ENCODE assay signal across 9 cellular contexts in genomic region chr4:122827899-122828601, GRCh38. TPM values are rescaled to one million over a fixed set of nuclear protein-coding genes. Genes with fewer than 3 reads are reported as not detected.
A peak's percentile ranks its signal among the peaks of the same experiment; 100 is the strongest.
DNase-seq lines count a peak whose midpoint lies in the region; TF ChIP-seq lines count a peak whose summit lies in the region.
"Had no signal": no experiment of that assay in that cellular context is flagged by ENCODE, and none has a peak within 500 bp of the region (broad histone marks: within the 10 kb centered on the region; RNA-seq: fewer than 3 reads in every experiment).

No MANE protein-coding gene starts in this region.

- H3K36me3 ChIP-seq in HEK293 (ENCODE audit: control insufficient read depth in 2 of 2, insufficient read depth in 1 of 2, low read length in 2 of 2) (no peaks in the 10 kb centered on the region), neural cell (ENCODE audit: insufficient read depth, low read length) (no peaks in the 10 kb centered on the region)

- H3K9ac ChIP-seq in neural cell (ENCODE audit: low read length), result peak overlapping the region; percentile 65

- CTCF ChIA-PET in HEK293 (lab: Yijun Ruan, JAX), result interaction anchor here (0.6 to 0.7 kb wide), 2 partner anchors 10 to 86 kb away, joined by 3 to 4 read pairs; no protein-coding TSS in a partner anchor

- peak overlapping the region; percentile 81 for H2AFZ ChIP-seq in neural cell (ENCODE audit: low read depth, low read length)

- no peaks in the 10 kb centered on the region for H3K27me3 ChIP-seq in neural cell (ENCODE audit: insufficient read depth, low read depth, low read length)

- H3K4me3 ChIP-seq in HEK293 (ENCODE audit: low read depth, low read length), result peak overlapping the region; percentile 72
- H3K4me3 ChIP-seq in NB4 (ENCODE audit: low read depth, low read length), result no peak overlapping the region
- H3K4me3 ChIP-seq in fibroblast of mammary gland (ENCODE audit: control insufficient read depth, low read depth, low read length), result peak overlapping the region; percentile 80
- H3K4me3 ChIP-seq in neural cell (ENCODE audit: low read length), result peak overlapping the region; percentile 89

- H3F3A ChIP-seq in neural cell (ENCODE audit: insufficient read depth, low read length, poor library complexity, severe bottlenecking), result no peaks in the 10 kb centered on the region

- no peak for TF ChIP-seq CTCF in HEK293 (tag by site-specific recombination; IDR thresholded peaks at IDR 0.05)
- TF ChIP-seq CTCF in NB4 (IDR thresholded peaks at IDR 0.05; ENCODE audit: low read depth, low read length), result no peak
- TF ChIP-seq CTCF in fibroblast of mammary gland (conservative IDR thresholded peaks at IDR 0.05; ENCODE audit: control insufficient read depth, insufficient read depth, low read depth, low read length), result peak; percentile 33
- peak; percentile 57 for TF ChIP-seq CTCF in neural cell (IDR thresholded peaks at IDR 0.05; ENCODE audit: poor library complexity, severe bottlenecking)

- no peaks in the 10 kb centered on the region for H4K20me1 ChIP-seq in neural cell (ENCODE audit: insufficient read depth)

- peaks cover 46% of the 10 kb centered on the region for H3K79me2 ChIP-seq in neural cell (replicated peaks; ENCODE audit: insufficient read depth, low read length)

- no peak for TF ChIP-seq EP300 in neural cell (conservative IDR thresholded peaks at IDR 0.05; ENCODE audit: poor library complexity, severe bottlenecking)

- POLR2A ChIA-PET in HEK293 (lab: Yijun Ruan, JAX), result no interaction called here

- H3K4me2 ChIP-seq in neural cell (ENCODE audit: low read length), result peak overlapping the region; percentile 21

- no peaks in the 10 kb centered on the region for H3K4me1 ChIP-seq in HEK293 (ENCODE audit: control insufficient read depth, insufficient read depth, low read length)

- no peaks in the 10 kb centered on the region for H3K9me3 ChIP-seq in HEK293 (ENCODE audit: control insufficient read depth, insufficient read depth, low read depth, low read length)
- no peaks in the 10 kb centered on the region for H3K9me3 ChIP-seq in neural cell (ENCODE audit: low read length)

- DNase-seq in NCI-H748 (lab: John Stamatoyannopoulos, UW; ENCODE audit: unreplicated experiment), result peak; percentile 48
- no peak for DNase-seq in NCI-H748 treated with DMSO at 0.1 percent for 48 hours (lab: John Stamatoyannopoulos, UW)
- peak; percentile 19 for DNase-seq in NB4 (ENCODE audit: low read depth)
- DNase-seq in activated CD4-positive, alpha-beta T cell treated with anti-CD3 and anti-CD28 coated beads, Interleukin-2, amount 50 U/mL, for 48 hours, result peak; percentile 31 to 41
- peak; percentile 72 for DNase-seq in fibroblast of mammary gland (ENCODE audit: low read depth)
- no peak for DNase-seq in cerebellum (ENCODE audit: low spot score)
- DNase-seq: DND-41 had no signal

- no peak for TF ChIP-seq POLR2A in NB4 (IDR thresholded peaks at IDR 0.05; ENCODE audit: extremely low read depth, insufficient read length)

- TF ChIP-seq RAD21 in neural cell (conservative IDR thresholded peaks at IDR 0.05), result no peak

- no peaks in the 10 kb centered on the region for H3K9me2 ChIP-seq in neural cell (ENCODE audit: insufficient read depth, low read length)

- H3K27ac ChIP-seq in HEK293 (ENCODE audit: extremely low read depth, low read depth, low read length) (no peak overlapping the region; the same call in 1 of the 2 replicates), neural cell (ENCODE audit: low read length) (peak overlapping the region; percentile 29)

TF ChIP-seq in HEK293, 187 proteins besides CTCF, POLR2A, EP300 and RAD21:
- no peak for TF ChIP-seq ZNF274 (IDR thresholded peaks at IDR 0.05; ENCODE audit: low read length)
- TF ChIP-seq ZNF274 (tag by site-specific recombination; IDR thresholded peaks at IDR 0.05; ENCODE audit: borderline replicate concordance), result no peak
- 0 out of 2 replicates have a peak, but pooled peaks have one; percentile 20 for TF ChIP-seq ZBTB48 (tag by site-specific recombination; IDR thresholded peaks at IDR 0.05)
- 0 out of 2 replicates have a peak, but pooled peaks have one; percentile 11 for TF ChIP-seq ZBTB6 (tag by site-specific recombination; IDR thresholded peaks at IDR 0.05)
- peak; percentile 19; the same call in 1 of the 2 replicates for TF ChIP-seq MZF1 (tag by site-specific recombination; IDR thresholded peaks at IDR 0.05; ENCODE audit: borderline replicate concordance)
- 0 out of 2 replicates have a peak, but pooled peaks have one; percentile 12 for TF ChIP-seq ZNF335 (tag by site-specific recombination; conservative IDR thresholded peaks at IDR 0.05)

TF ChIP-seq in neural cell, 6 proteins besides CTCF, POLR2A, EP300 and RAD21:
- TF ChIP-seq REST (IDR thresholded peaks at IDR 0.05; ENCODE audit: borderline replicate concordance) (no peak), TAF1 (IDR thresholded peaks at IDR 0.05; ENCODE audit: low read depth) (peak; percentile 15), SMC3 (conservative IDR thresholded peaks at IDR 0.05; ENCODE audit: poor library complexity) (no peak), EZH2 (IDR thresholded peaks at IDR 0.05; ENCODE audit: borderline replicate concordance, insufficient read depth, low read length, poor library complexity, severe bottlenecking) (no peak), POLR2AphosphoS5 (IDR thresholded peaks at IDR 0.05) (peak; percentile 23), MXI1 (conservative IDR thresholded peaks at IDR 0.05; ENCODE audit: poor library complexity, severe bottlenecking) (peak; percentile 41)

RNA-seq across cellular contexts. Expression of gene FGF2, which starts 1.4 kb away (rescaled TPM):
- 5.2 and 5.8 TPM in 2 replicates for polyA plus RNA-seq in neural cell
- polyA minus RNA-seq in neural cell, result 12.4 and 13.8 TPM in 2 replicates
- 12.1 TPM for total RNA-seq in cerebellum

Comparison
In these comparisons a context has a peak if more than half of its experiments do, and no peak if none do; other contexts are left out.
1. DNase-seq: peak in NCI-H748 (single experiment), NB4 (single experiment), activated CD4-positive, alpha-beta T cell treated with anti-CD3 and anti-CD28 coated beads, Interleukin-2, amount 50 U/mL, for 48 hours (2 of 2) and fibroblast of mammary gland (single experiment); none in NCI-H748 treated with DMSO at 0.1 percent for 48 hours (single experiment) and cerebellum (single experiment).
2. CTCF ChIP-seq: peak in fibroblast of mammary gland (single experiment) and neural cell (single experiment); none in HEK293 (single experiment) and NB4 (single experiment).